12 cellular contexts compared by ENCODE assay signal in genomic region chr14:56666716-56667115, GRCh38.
DNase-seq lines count a peak whose midpoint lies in the region; ATAC-seq and TF ChIP-seq lines count a peak whose summit lies in the region.
"Had no signal": no experiment of that assay in that cellular context is flagged by ENCODE, and none has a peak within 500 bp of the region (broad histone marks: within the 10 kb centered on the region; RNA-seq: fewer than 3 reads in every experiment).

No MANE protein-coding gene starts in this region.

- no peak for ATAC-seq in GM21381 (IDR thresholded peaks at IDR 0.05; ENCODE audit: unreplicated experiment)
- no peak for ATAC-seq in CD8-positive, alpha-beta T cell

- CTCF ChIA-PET in Caco-2 (lab: Charles Lee), result interaction anchor here (0.6 to 1.0 kb wide), 2 partner anchors 24 to 87 kb away, joined by 3 to 5 read pairs; partner anchors contain the start of gene TMEM260
- CTCF ChIA-PET in CD8-positive, alpha-beta T cell (lab: Charles Lee), result no interaction called here

- intact Hi-C loops in Caco-2 (cut with micrococcal nuclease; ENCODE audit: unreplicated experiment), result loop anchor here (10.0 kb wide), 1 partner anchor 628 kb away; no protein-coding TSS in a partner anchor
- intact Hi-C loops in CD8-positive, alpha-beta T cell (cut with DNase I, micrococcal nuclease), result loop anchor here in 1 of 2 experiments (10.0 kb wide), 1 partner anchor 1408 kb away; no protein-coding TSS in a partner anchor

- no peak for TF ChIP-seq CTCF in Caco-2 (IDR thresholded peaks at IDR 0.05; ENCODE audit: insufficient read depth in 1 of 2, low read depth in 1 of 2, low read length in 1 of 2, severe bottlenecking in 1 of 2, unreplicated experiment in 1 of 2)
- no peak for TF ChIP-seq CTCF in CD8-positive, alpha-beta T cell (IDR thresholded peaks at IDR 0.05)

- no peaks in the 10 kb centered on the region for H3K27me3 ChIP-seq in Caco-2 (replicated peaks; ENCODE audit: control insufficient read depth, insufficient read depth, low read length)
- no peaks in the 10 kb centered on the region for H3K27me3 ChIP-seq in CD8-positive, alpha-beta T cell (ENCODE audit: insufficient read depth, low read length)

- peak overlapping the region; percentile 42 for H3K4me3 Mint-ChIP-seq in Caco-2 (ENCODE audit: unreplicated experiment)
- no peak overlapping the region for H3K4me3 Mint-ChIP-seq in CD8-positive, alpha-beta T cell
- H3K4me3 Mint-ChIP-seq: activated CD4-positive, alpha-beta T cell treated with anti-CD3 and anti-CD28 coated beads, Interleukin-2, amount 10 ng/mL, durations not matched to agents 7 days and 5 days; T-helper 1 cell treated with Interleukin-12 subunit alpha and Interleukin-12 subunit beta and Interleukin-4 antibody, amounts not matched to agents 30 μg/mL and 1 μg/mL, for 36 hours had no signal

- H3K36me3 ChIP-seq in Caco-2 (ENCODE audit: control insufficient read depth, insufficient read depth, low read length), result no peaks in the 10 kb centered on the region
- no peaks in the 10 kb centered on the region for H3K36me3 ChIP-seq in CD8-positive, alpha-beta T cell (ENCODE audit: insufficient read depth, low read length)

- peaks cover 38% of the 10 kb centered on the region for H3K36me3 Mint-ChIP-seq in Caco-2 (ENCODE audit: insufficient read depth, unreplicated experiment)
- H3K36me3 Mint-ChIP-seq in CD8-positive, alpha-beta T cell, result no peaks in the 10 kb centered on the region

- no peak overlapping the region for H3K27ac ChIP-seq in CD8-positive, alpha-beta T cell (ENCODE audit: low read depth, low read length)

- H3K4me3 ChIP-seq in Caco-2 (ENCODE audit: low read depth, low read length), result no peak overlapping the region
- H3K4me3 ChIP-seq in CD8-positive, alpha-beta T cell (ENCODE audit: low read depth, low read length), result no peak overlapping the region

- POLR2A ChIA-PET in Caco-2 (lab: Charles Lee), result no interaction called here
- POLR2A ChIA-PET in CD8-positive, alpha-beta T cell (lab: Charles Lee), result no interaction called here

- H3K4me1 Mint-ChIP-seq in Caco-2 (ENCODE audit: low read depth, unreplicated experiment), result peaks cover 34% of the 10 kb centered on the region
- H3K4me1 Mint-ChIP-seq in CD8-positive, alpha-beta T cell (ENCODE audit: low read depth), result no peaks in the 10 kb centered on the region
- H3K4me1 Mint-ChIP-seq: activated CD4-positive, alpha-beta T cell treated with anti-CD3 and anti-CD28 coated beads, Interleukin-2, amount 10 ng/mL, durations not matched to agents 7 days and 5 days had no signal

- no TSS peak for BruUV-seq in Caco-2 (replicated peaks; lab: Mats Ljungman, UMichigan)

- peaks cover 2% of the 10 kb centered on the region for H3K27me3 Mint-ChIP-seq in Caco-2 (ENCODE audit: insufficient read depth, unreplicated experiment)
- no peaks in the 10 kb centered on the region for H3K27me3 Mint-ChIP-seq in CD8-positive, alpha-beta T cell (ENCODE audit: low read depth)
- H3K27me3 Mint-ChIP-seq: activated CD4-positive, alpha-beta T cell treated with anti-CD3 and anti-CD28 coated beads, Interleukin-2, amount 10 ng/mL, durations not matched to agents 7 days and 5 days had no signal

- H3K4me1 ChIP-seq in Caco-2, result peaks cover 29% of the 10 kb centered on the region
- H3K4me1 ChIP-seq in CD8-positive, alpha-beta T cell (ENCODE audit: insufficient read depth, low read length), result no peaks in the 10 kb centered on the region

- peaks cover 18% of the 10 kb centered on the region for H3K9me3 ChIP-seq in Caco-2
- no peaks in the 10 kb centered on the region for H3K9me3 ChIP-seq in CD8-positive, alpha-beta T cell (ENCODE audit: low read length)

- peak overlapping the region; percentile 95 for H3K27ac Mint-ChIP-seq in Caco-2 (ENCODE audit: unreplicated experiment)
- no peak overlapping the region for H3K27ac Mint-ChIP-seq in CD8-positive, alpha-beta T cell
- H3K27ac Mint-ChIP-seq: activated CD4-positive, alpha-beta T cell treated with anti-CD3 and anti-CD28 coated beads, Interleukin-2, amount 10 ng/mL, durations not matched to agents 7 days and 5 days; T-helper 1 cell treated with Interleukin-12 subunit alpha and Interleukin-12 subunit beta and Interleukin-4 antibody, amounts not matched to agents 30 μg/mL and 1 μg/mL, for 36 hours had no signal

- H3K9me3 Mint-ChIP-seq in Caco-2 (ENCODE audit: unreplicated experiment), result peaks cover 35% of the 10 kb centered on the region
- H3K9me3 Mint-ChIP-seq in CD8-positive, alpha-beta T cell, result peaks cover 11% of the 10 kb centered on the region

- DNase-seq in Caco-2 (no peak), LoVo (ENCODE audit: low spot score) (peak; percentile 29), dermis blood vessel endothelial cell (peak; percentile 50), kidney glomerular epithelial cell (lab: John Stamatoyannopoulos, UW) (peak; percentile 78), hippocampal formation (lab: John Stamatoyannopoulos, UW) (no peak)
- no peak for DNase-seq in central memory CD4-positive, alpha-beta T cell
- no peak for DNase-seq in CD8-positive, alpha-beta T cell
- DNase-seq: activated CD4-positive, alpha-beta T cell treated with anti-CD3 and anti-CD28 coated beads, Interleukin-2, amount 10 ng/mL, durations not matched to agents 7 days and 5 days; AML-193; amygdala had no signal

Comparison
In these comparisons a context has a peak if more than half of its experiments do, and no peak if none do; other contexts are left out.
1. DNase-seq: peak in LoVo (single experiment), dermis blood vessel endothelial cell (single experiment) and kidney glomerular epithelial cell (single experiment); none in Caco-2 (0 of 2), hippocampal formation (0 of 2), central memory CD4-positive, alpha-beta T cell (single experiment) and CD8-positive, alpha-beta T cell (0 of 7).